In the genomic region with DNA sequence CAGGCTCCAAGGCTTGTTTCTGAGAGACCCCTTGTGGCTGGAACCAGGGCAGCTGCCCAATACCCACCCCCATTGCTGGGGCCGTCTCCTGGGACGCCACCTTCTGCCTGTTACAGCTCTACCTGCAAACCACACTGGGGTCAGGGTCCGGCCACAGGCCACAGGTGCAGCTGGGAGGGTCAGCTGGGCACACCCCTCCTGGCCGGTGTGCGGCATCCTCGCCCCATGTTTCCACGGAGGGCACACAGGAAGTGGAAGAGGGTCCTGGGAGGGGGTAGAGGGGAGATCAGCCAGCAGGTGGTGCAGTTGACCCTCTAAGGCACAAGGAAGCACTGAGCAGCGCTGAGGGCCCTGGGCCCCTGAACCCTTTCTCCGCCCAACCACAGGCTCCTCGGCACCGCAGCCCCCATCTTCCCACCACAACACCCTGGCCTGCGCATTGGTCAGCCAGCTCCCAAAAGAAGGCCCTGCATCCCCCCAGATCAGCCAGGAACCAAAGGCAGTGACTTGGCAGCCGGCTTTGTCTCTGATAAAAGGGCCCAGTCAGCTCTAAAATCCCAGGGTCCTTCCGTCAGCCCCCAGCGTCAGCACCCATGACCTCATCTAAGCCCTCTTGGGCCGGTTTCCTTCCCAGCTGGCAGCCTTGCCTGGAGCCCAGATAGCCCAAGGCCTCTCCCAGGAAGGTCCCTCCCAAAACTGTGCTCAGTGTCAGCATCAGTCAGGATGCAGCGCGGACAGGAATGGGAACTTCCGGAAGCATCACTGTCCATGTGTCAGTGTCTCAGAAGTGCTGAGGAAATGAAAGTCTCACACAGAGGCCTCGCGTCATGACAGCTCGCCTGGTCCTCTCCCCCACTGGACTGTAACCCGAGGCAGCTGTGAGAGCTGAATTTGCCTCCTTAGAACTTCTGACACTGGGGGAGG, we compare ENCODE assay signal across 8 cellular contexts.
DNase-seq lines count a peak whose midpoint lies in the region; ATAC-seq and TF ChIP-seq lines count a peak whose summit lies in the region.

No MANE protein-coding gene starts in this region.

- peaks cover 3% of the 10 kb centered on the region for H3K36me3 Mint-ChIP-seq in nephron progenitor cell (ENCODE audit: low read depth)

- TF ChIP-seq CTCF in cardiac fibroblast (IDR thresholded peaks at IDR 0.05; ENCODE audit: low read depth, low read length) (peak; percentile 26), nephron progenitor cell (IDR thresholded peaks at IDR 0.05) (peak; percentile 36)

- peak overlapping the region; percentile 34 for H3K4me3 Mint-ChIP-seq in nephron progenitor cell

- H3K4me1 Mint-ChIP-seq in nephron progenitor cell: peaks cover 33% of the 10 kb centered on the region

- DNase-seq in EH (ENCODE audit: low read depth) (peak; percentile 18), NAMALWA (ENCODE audit: low spot score) (peak; percentile 66), cardiac fibroblast (ENCODE audit: low read depth in 2 of 2) (peak; percentile 59 to 74), nephron progenitor cell (peak; percentile 61), T-helper 2 cell (no peak), medulla oblongata (ENCODE audit: extremely low spot score) (no peak)
- DNase-seq in activated effector memory CD4-positive, alpha-beta T cell treated with Interleukin-2 at 50 U/mL for 16 hours: no peak

- H3K27ac Mint-ChIP-seq in nephron progenitor cell: no peak overlapping the region

- H3K27me3 Mint-ChIP-seq in nephron progenitor cell (ENCODE audit: low read depth, poor library complexity): peaks cover 77% of the 10 kb centered on the region

- no peak overlapping the region for H3K4me3 ChIP-seq in cardiac fibroblast (replicated peaks in 1 of 2; ENCODE audit: low read depth in 2 of 2, low read length in 2 of 2)

- no peaks in the 10 kb centered on the region for H3K9me3 Mint-ChIP-seq in nephron progenitor cell

- ATAC-seq in HG02981 (IDR thresholded peaks at IDR 0.05; ENCODE audit: unreplicated experiment): no peak

Comparison
In these comparisons a context has a peak if more than half of its experiments do, and no peak if none do; other contexts are left out.
1. DNase-seq: peak in EH (single experiment), NAMALWA (single experiment), cardiac fibroblast (2 of 2) and nephron progenitor cell (single experiment); none in T-helper 2 cell (0 of 5), medulla oblongata (single experiment) and activated effector memory CD4-positive, alpha-beta T cell treated with Interleukin-2 at 50 U/mL for 16 hours (single experiment).